In the genomic region with DNA sequence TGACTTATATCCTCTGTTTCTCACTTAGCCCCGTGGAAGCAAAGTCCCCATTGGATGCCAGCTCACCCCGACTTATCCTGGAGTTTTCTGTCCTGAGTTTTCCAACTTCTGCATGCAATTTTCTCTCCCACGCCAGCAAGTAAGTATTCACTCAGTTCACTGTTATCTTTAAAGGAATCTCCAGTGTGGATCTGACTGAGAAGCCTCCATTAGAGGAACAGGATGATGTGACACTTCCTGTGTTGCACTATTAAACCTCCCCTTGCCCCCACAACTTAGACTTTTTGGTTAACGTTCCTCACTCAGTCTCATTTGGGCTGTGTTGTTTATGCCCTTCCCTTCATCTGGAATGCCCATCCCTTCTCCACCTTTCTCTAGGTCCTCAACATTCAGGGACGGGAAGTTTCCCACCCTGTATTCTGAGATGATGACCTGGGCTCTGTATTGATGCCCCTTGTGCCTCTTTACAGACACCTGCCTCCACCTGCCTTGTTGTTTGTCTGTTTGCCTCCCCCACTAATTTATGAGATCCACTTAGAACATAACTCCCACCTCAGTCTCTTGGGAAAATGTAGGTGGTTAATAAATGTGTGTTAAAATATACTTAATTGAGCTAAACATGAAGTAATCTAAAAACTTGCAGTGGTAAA, we compare ENCODE assay signal across 19 cellular contexts.
DNase-seq lines count a peak whose midpoint lies in the region; ATAC-seq and TF ChIP-seq lines count a peak whose summit lies in the region.
"Had no signal": no experiment of that assay in that cellular context is flagged by ENCODE, and none has a peak within 500 bp of the region (broad histone marks: within the 10 kb centered on the region; RNA-seq: fewer than 3 reads in every experiment).

No MANE protein-coding gene starts in this region.

- no peak overlapping the region for H4K8ac ChIP-seq in mesendoderm (ENCODE audit: low read depth, low read length)

- no peaks in the 10 kb centered on the region for H3K4me1 ChIP-seq in KMS-11 (ENCODE audit: low read depth, poor library complexity, severe bottlenecking)
- no peaks in the 10 kb centered on the region for H3K4me1 ChIP-seq in mesendoderm (ENCODE audit: control insufficient read depth, low read depth, low read length)

- no peak overlapping the region for H2BK15ac ChIP-seq in mesendoderm (replicated peaks; ENCODE audit: low read depth)

- no peak overlapping the region for H2BK5ac ChIP-seq in mesendoderm (ENCODE audit: low read length)

- WGBS in mesendoderm (ENCODE audit: extremely low coverage, insufficient coverage, low lambda C conversion rate): no CpG with 5 or more reads among the region's 5 CpGs

- no peak overlapping the region for H3K23ac ChIP-seq in mesendoderm (ENCODE audit: low read length)

- no peak for TF ChIP-seq CTCF in KMS-11 (conservative IDR thresholded peaks at IDR 0.05; ENCODE audit: low read depth, low read length)

- no peak overlapping the region for H3K9ac ChIP-seq in KMS-11
- H3K9ac ChIP-seq in mesendoderm (ENCODE audit: low read length): no peak overlapping the region

- H3K4me3 ChIP-seq in KMS-11 (IDR thresholded peaks at IDR 0.05; ENCODE audit: insufficient read depth, low read depth, low read length) (no peak overlapping the region), mesendoderm (ENCODE audit: low read length) (no peak overlapping the region), H7 (ENCODE audit: insufficient read depth, low read depth, low read length) (no peak overlapping the region)

- H3K79me1 ChIP-seq in mesendoderm (ENCODE audit: low read length): no peaks in the 10 kb centered on the region

- H3K79me2 ChIP-seq in KMS-11 (ENCODE audit: insufficient read depth, low read depth): no peaks in the 10 kb centered on the region
- H3K79me2 ChIP-seq in mesendoderm (ENCODE audit: control insufficient read depth, insufficient read depth, low read length): no peaks in the 10 kb centered on the region

- H3K18ac ChIP-seq in mesendoderm (ENCODE audit: low read length): no peak overlapping the region

- H2AFZ ChIP-seq in KMS-11 (ENCODE audit: low read depth): peak overlapping the region; percentile 38; the same call in 1 of the 2 replicates

- H3K4me2 ChIP-seq in KMS-11 (no peak overlapping the region), mesendoderm (ENCODE audit: low read length) (no peak overlapping the region)

- H2AK5ac ChIP-seq in mesendoderm (ENCODE audit: low read length): no peak overlapping the region

- ATAC-seq in left cardiac atrium (no peak), GM19397 (IDR thresholded peaks at IDR 0.05; ENCODE audit: unreplicated experiment) (no peak)
- ATAC-seq: activated CD8-positive, alpha-beta memory T cell treated with anti-CD3 and anti-CD28 coated beads, Interleukin-2, amount 10 ng/mL, durations not matched to agents 7 days and 5 days; right cardiac atrium; Right ventricle myocardium inferior; stimulated activated naive CD8-positive, alpha-beta T cell treated with anti-CD3 and anti-CD28 coated beads, Interleukin-15, Interleukin-2, amounts not matched to agents 100 U/mL and 50 U/mL, for 24 hours had no signal

- no peak overlapping the region for H2BK120ac ChIP-seq in mesendoderm (ENCODE audit: low read depth, low read length)

- H3K36me3 ChIP-seq in KMS-11 (ENCODE audit: insufficient read depth): no peaks in the 10 kb centered on the region
- H3K36me3 ChIP-seq in mesendoderm (ENCODE audit: control insufficient read depth, insufficient read depth, low read length): no peaks in the 10 kb centered on the region
- H3K36me3 ChIP-seq in H7 (replicated peaks; ENCODE audit: control insufficient read depth, insufficient read depth, low read length): no peaks in the 10 kb centered on the region
- H3K36me3 ChIP-seq: neutrophil had no signal

- no peak overlapping the region for H3K4ac ChIP-seq in mesendoderm (ENCODE audit: low read depth, low read length)

- H3K27me3 ChIP-seq in KMS-11 (ENCODE audit: insufficient read depth, low read depth): no peaks in the 10 kb centered on the region
- H3K27me3 ChIP-seq in mesendoderm (ENCODE audit: insufficient read depth, low read length, poor library complexity): no peaks in the 10 kb centered on the region
- no peaks in the 10 kb centered on the region for H3K27me3 ChIP-seq in H7 (ENCODE audit: control insufficient read depth, insufficient read depth, low read length)
- H3K27me3 ChIP-seq: neutrophil had no signal

- H3K27ac ChIP-seq in KMS-11: no peak overlapping the region
- no peak overlapping the region for H3K27ac ChIP-seq in mesendoderm (ENCODE audit: low read depth, low read length)
- H3K27ac ChIP-seq: 22Rv1, neutrophil had no signal

- H4K5ac ChIP-seq in mesendoderm (ENCODE audit: low read length): no peak overlapping the region

- DNase-seq in DMS 273 (lab: John Stamatoyannopoulos, UW; ENCODE audit: unreplicated experiment) (peak; percentile 51), DMS 273 treated with DMSO at 0.1 percent for 48 hours (lab: John Stamatoyannopoulos, UW) (no peak), mesendoderm (peak; percentile 5), left cardiac atrium (no peak), H7 (no peak)
- DNase-seq: activated CD8-positive, alpha-beta memory T cell treated with anti-CD3 and anti-CD28 coated beads, Interleukin-2, amount 10 ng/mL, durations not matched to agents 7 days and 5 days; C1 segment of cervical spinal cord; DMS153; effector CD8-positive, alpha-beta T cell; mesenchymal stem cell; right cardiac atrium; stimulated activated naive CD8-positive, alpha-beta T cell treated with anti-CD3 and anti-CD28 coated beads, Interleukin-15, Interleukin-2, amounts not matched to agents 100 U/mL and 50 U/mL, for 24 hours; trophoblast cell had no signal

- TF ChIP-seq POLR2A in Raji (IDR thresholded peaks at IDR 0.05; ENCODE audit: insufficient read depth, low read depth, low read length): peak; percentile 43

- no peak overlapping the region for H3K56ac ChIP-seq in mesendoderm (ENCODE audit: low read length)

- no peaks in the 10 kb centered on the region for H4K20me1 ChIP-seq in KMS-11 (ENCODE audit: insufficient read depth)

- intact Hi-C loops in left cardiac atrium (cut with DNase I): no loop called here

Comparison
In these comparisons a context has a peak if more than half of its experiments do, and no peak if none do; other contexts are left out.
1. DNase-seq: peak in DMS 273 (single experiment) and mesendoderm (single experiment); none in DMS 273 treated with DMSO at 0.1 percent for 48 hours (single experiment), left cardiac atrium (single experiment) and H7 (single experiment).